9 cellular contexts compared by ENCODE assay signal in genomic region chr9:27572036-27572435, GRCh38. TPM values are rescaled to one million over a fixed set of nuclear protein-coding genes. Genes with fewer than 3 reads are reported as not detected.
A peak's percentile ranks its signal among the peaks of the same experiment; 100 is the strongest.
DNase-seq lines count a peak whose midpoint lies in the region; ATAC-seq lines count a peak whose summit lies in the region.
"Had no signal": no experiment of that assay in that cellular context is flagged by ENCODE, and none has a peak within 500 bp of the region (broad histone marks: within the 10 kb centered on the region; RNA-seq: fewer than 3 reads in every experiment).

No MANE protein-coding gene starts in this region.

- H3K4me1 ChIP-seq in HUES48 (ENCODE audit: control insufficient read depth, insufficient read depth, low read length) (peaks cover 8% of the 10 kb centered on the region), skeletal muscle tissue (ENCODE audit: control insufficient read depth in 3 of 3, insufficient read depth in 3 of 3, low read length in 3 of 3) (peaks cover 12 to 18% (median 15%) of the 10 kb centered on the region in 3 donors)

- no peak for ATAC-seq in activated CD8-positive, alpha-beta T cell treated with anti-CD3 and anti-CD28 coated beads, Interleukin-2, amount 10 ng/mL, durations not matched to agents 7 days and 5 days
- ATAC-seq in HG02970 (IDR thresholded peaks at IDR 0.05; ENCODE audit: low FRiP score, unreplicated experiment), result no peak

- POLR2A ChIA-PET in activated CD8-positive, alpha-beta T cell treated with anti-CD3 and anti-CD28 coated beads, Interleukin-2, amount 10 ng/mL, durations not matched to agents 7 days and 5 days (lab: Charles Lee), result interaction anchor here (1.6 kb wide), 1 partner anchor 193 kb away, joined by 4 read pairs; no protein-coding TSS in a partner anchor

- H3K27ac ChIP-seq in HUES48 (ENCODE audit: low read depth, low read length) (no peak overlapping the region), skeletal muscle tissue (ENCODE audit: low read depth, low read length) (peak overlapping the region; percentile 91)

- CTCF ChIA-PET in activated CD8-positive, alpha-beta T cell treated with anti-CD3 and anti-CD28 coated beads, Interleukin-2, amount 10 ng/mL, durations not matched to agents 7 days and 5 days (lab: Charles Lee), result no interaction called here

- no peaks in the 10 kb centered on the region for H3K9me3 Mint-ChIP-seq in activated CD8-positive, alpha-beta T cell treated with anti-CD3 and anti-CD28 coated beads, Interleukin-2, amount 10 ng/mL, durations not matched to agents 7 days and 5 days (ENCODE audit: insufficient read depth)

- H3K4me1 Mint-ChIP-seq in activated CD8-positive, alpha-beta T cell treated with anti-CD3 and anti-CD28 coated beads, Interleukin-2, amount 10 ng/mL, durations not matched to agents 7 days and 5 days (ENCODE audit: low read depth), result peaks cover 21% of the 10 kb centered on the region

- H3K27ac Mint-ChIP-seq in activated CD8-positive, alpha-beta T cell treated with anti-CD3 and anti-CD28 coated beads, Interleukin-2, amount 10 ng/mL, durations not matched to agents 7 days and 5 days, result peak overlapping the region; percentile 99

- peak overlapping the region; percentile 95 for H3K4me3 Mint-ChIP-seq in activated CD8-positive, alpha-beta T cell treated with anti-CD3 and anti-CD28 coated beads, Interleukin-2, amount 10 ng/mL, durations not matched to agents 7 days and 5 days

- H3K4me3 ChIP-seq in HUES48 (ENCODE audit: low read depth, low read length) (peak overlapping the region; percentile 74), iPS-11a (ENCODE audit: low read depth, low read length) (peak overlapping the region; percentile 87), skeletal muscle tissue (ENCODE audit: low read length in 3 of 3) (peak overlapping the region in 1 of 3 donors; percentile 85)

- H3K27me3 Mint-ChIP-seq in activated CD8-positive, alpha-beta T cell treated with anti-CD3 and anti-CD28 coated beads, Interleukin-2, amount 10 ng/mL, durations not matched to agents 7 days and 5 days (ENCODE audit: low read depth), result peaks cover 2% of the 10 kb centered on the region

- H3K27me3 ChIP-seq in HUES48 (ENCODE audit: control insufficient read depth, insufficient read depth, low read length), result no peaks in the 10 kb centered on the region
- no peaks in the 10 kb centered on the region for H3K27me3 ChIP-seq in skeletal muscle tissue (ENCODE audit: control insufficient read depth in 3 of 3, insufficient read depth in 3 of 3, low read length in 3 of 3)

- peaks cover under 1% of the 10 kb centered on the region for H3K36me3 Mint-ChIP-seq in activated CD8-positive, alpha-beta T cell treated with anti-CD3 and anti-CD28 coated beads, Interleukin-2, amount 10 ng/mL, durations not matched to agents 7 days and 5 days (ENCODE audit: low read depth)

- H3K9me3 ChIP-seq in HUES48 (ENCODE audit: control insufficient read depth, insufficient read depth, low read length) (no peaks in the 10 kb centered on the region; the same call in 1 of the 2 replicates), skeletal muscle tissue (ENCODE audit: control insufficient read depth in 3 of 3, low read length in 3 of 3) (no peaks in the 10 kb centered on the region)

- peaks cover 1% of the 10 kb centered on the region; the same call in 1 of the 2 replicates for H3K36me3 ChIP-seq in HUES48 (ENCODE audit: control insufficient read depth, insufficient read depth, low read length)
- no peaks in the 10 kb centered on the region for H3K36me3 ChIP-seq in skeletal muscle tissue (ENCODE audit: control insufficient read depth in 3 of 3, insufficient read depth in 3 of 3, low read length in 3 of 3)

- H3K9ac ChIP-seq in HUES48 (ENCODE audit: low read depth, low read length) (no peak overlapping the region), skeletal muscle tissue (ENCODE audit: low read depth in 1 of 3, low read length in 3 of 3) (peak overlapping the region in 2 of 3 donors; percentile 85 to 87)

- DNase-seq in activated CD8-positive, alpha-beta T cell treated with anti-CD3 and anti-CD28 coated beads, Interleukin-2, amount 10 ng/mL, durations not matched to agents 7 days and 5 days, result no peak
- DNase-seq in stimulated activated CD4-positive, alpha-beta T cell treated with anti-CD3 and anti-CD28 coated beads, Interleukin-15, amount 100 ng/mL, for 24 hours, result no peak
- DNase-seq in SHP77 treated with DMSO at 0.1 percent for 48 hours (lab: John Stamatoyannopoulos, UW), result no peak
- no peak for DNase-seq in HT-29 (ENCODE audit: low spot score)

RNA-seq across cellular contexts. Expression of gene C9orf72, which starts 1.2 kb away (rescaled TPM):
- 10 to 100 TPM in 1 of 2 experiments, 1 to 10 TPM in 1; 7.5 to 10.2 TPM for total RNA-seq in activated CD8-positive, alpha-beta T cell treated with anti-CD3 and anti-CD28 coated beads, Interleukin-2, amount 10 ng/mL, durations not matched to agents 7 days and 5 days
- 15.1 TPM for total RNA-seq in skeletal muscle tissue
- total RNA-seq in HT-29 (2014; rRNA removed; shearing (Covaris generic)), result 2.4 and 3.5 TPM in 2 replicates

RNA-seq across cellular contexts. Expression of gene MOB3B, which starts 42.4 kb away (rescaled TPM):
- 1 to 10 TPM; 2.5 to 2.8 TPM for total RNA-seq in activated CD8-positive, alpha-beta T cell treated with anti-CD3 and anti-CD28 coated beads, Interleukin-2, amount 10 ng/mL, durations not matched to agents 7 days and 5 days
- total RNA-seq in skeletal muscle tissue, result 1.0 TPM
- total RNA-seq in HT-29 (2014; rRNA removed; shearing (Covaris generic)), result 3.1 TPM in 2 replicates

RNA-seq across cellular contexts. Expression of gene IFNK, which starts 47.9 kb away (rescaled TPM):
- total RNA-seq in activated CD8-positive, alpha-beta T cell treated with anti-CD3 and anti-CD28 coated beads, Interleukin-2, amount 10 ng/mL, durations not matched to agents 7 days and 5 days, result not detected
- not detected for total RNA-seq in skeletal muscle tissue
- total RNA-seq in HT-29 (2014; rRNA removed; shearing (Covaris generic)), result not detected in 2 replicates
- total RNA-seq: aorta had no signal
